9 cellular contexts compared by ENCODE assay signal in genomic region chr21:34129971-34130597, GRCh38. TPM values are rescaled to one million over a fixed set of nuclear protein-coding genes. Genes with fewer than 3 reads are reported as not detected.
DNase-seq lines count a peak whose midpoint lies in the region; FAIRE-seq and TF ChIP-seq lines count a peak whose summit lies in the region.
"Had no signal": no experiment of that assay in that cellular context is flagged by ENCODE, and none has a peak within 500 bp of the region (broad histone marks: within the 10 kb centered on the region; RNA-seq: fewer than 3 reads in every experiment).

No MANE protein-coding gene starts in this region.

- H3K4me3 Mint-ChIP-seq in T-helper 2 cell treated with Interferon-gamma antibody and Interleukin-4, amounts not matched to agents 5 μg/mL and 100 μg/mL, for 36 hours: peak overlapping the region; percentile 73

- H3K4me1 Mint-ChIP-seq in T-helper 2 cell treated with Interferon-gamma antibody and Interleukin-4, amounts not matched to agents 5 μg/mL and 100 μg/mL, for 36 hours (ENCODE audit: low read depth): peaks cover 62% of the 10 kb centered on the region

- peak overlapping the region; percentile 66 for H3K27ac ChIP-seq in rectal smooth muscle tissue (ENCODE audit: low read depth, low read length)
- H3K27ac ChIP-seq in Karpas-422 (ENCODE audit: low read length): no peak overlapping the region

- H3K36me3 ChIP-seq in rectal smooth muscle tissue (ENCODE audit: control insufficient read depth, insufficient read depth, low read length): no peaks in the 10 kb centered on the region
- H3K36me3 ChIP-seq in MG63: peaks cover 83% of the 10 kb centered on the region
- peaks cover 80% of the 10 kb centered on the region for H3K36me3 ChIP-seq in Karpas-422 (ENCODE audit: insufficient read depth, low read length)

- H3K4me1 ChIP-seq in rectal smooth muscle tissue (ENCODE audit: control insufficient read depth, insufficient read depth, low read length) (peaks cover 63% of the 10 kb centered on the region), Karpas-422 (ENCODE audit: low read length) (no peaks in the 10 kb centered on the region)

- H3K9me3 Mint-ChIP-seq in T-helper 2 cell treated with Interferon-gamma antibody and Interleukin-4, amounts not matched to agents 5 μg/mL and 100 μg/mL, for 36 hours: no peaks in the 10 kb centered on the region

- H3K27ac Mint-ChIP-seq in T-helper 2 cell treated with Interferon-gamma antibody and Interleukin-4, amounts not matched to agents 5 μg/mL and 100 μg/mL, for 36 hours: peak overlapping the region; percentile 84

- H3K9me2 ChIP-seq in Karpas-422 (replicated peaks; ENCODE audit: insufficient read depth, low read length): no peaks in the 10 kb centered on the region

- H3K36me3 Mint-ChIP-seq in T-helper 2 cell treated with Interferon-gamma antibody and Interleukin-4, amounts not matched to agents 5 μg/mL and 100 μg/mL, for 36 hours (ENCODE audit: low read depth): peaks cover 67% of the 10 kb centered on the region

- no peaks in the 10 kb centered on the region for H3K27me3 ChIP-seq in rectal smooth muscle tissue (ENCODE audit: control insufficient read depth, insufficient read depth, low read length)
- no peaks in the 10 kb centered on the region for H3K27me3 ChIP-seq in MG63
- H3K27me3 ChIP-seq in Karpas-422 (ENCODE audit: low read length): no peaks in the 10 kb centered on the region

- no peak overlapping the region for H2AFZ ChIP-seq in Karpas-422 (ENCODE audit: low read length)

- TF ChIP-seq CTCF in fibroblast of villous mesenchyme (IDR thresholded peaks at IDR 0.05; ENCODE audit: insufficient read depth, low read depth, low read length) (no peak), D721Med (IDR thresholded peaks at IDR 0.05; ENCODE audit: insufficient read depth, missing control alignments) (no peak)

- H3K4me3 ChIP-seq in fibroblast of villous mesenchyme (ENCODE audit: low read depth, low read length) (peak overlapping the region; percentile 26), rectal smooth muscle tissue (ENCODE audit: low read length) (no peak overlapping the region), MG63 (no peak overlapping the region), Karpas-422 (ENCODE audit: low read length) (no peak overlapping the region)

- DNase-seq in GM03348 (ENCODE audit: low spot score) (peak; percentile 40), fibroblast of villous mesenchyme (ENCODE audit: low read depth) (peak; percentile 83), mesenteric fat pad (ENCODE audit: low spot score) (no peak), MG63 (no peak), D721Med (ENCODE audit: insufficient read length, low spot score) (no peak), Karpas-422 (no peak)
- no peak for DNase-seq in T-helper 2 cell treated with Interferon-gamma antibody and Interleukin-4, amounts not matched to agents 5 μg/mL and 100 μg/mL, for 36 hours (ENCODE audit: low spot score)
- DNase-seq: cortex of kidney had no signal

- H3K9me3 ChIP-seq in MG63: no peaks in the 10 kb centered on the region
- no peaks in the 10 kb centered on the region for H3K9me3 ChIP-seq in Karpas-422 (ENCODE audit: low read length)

- no peak for FAIRE-seq in D721Med (lab: Jason Lieb, UNC)

- H3K9ac ChIP-seq in rectal smooth muscle tissue (ENCODE audit: low read length) (no peak overlapping the region), Karpas-422 (ENCODE audit: low read length) (no peak overlapping the region)

- H4K20me1 ChIP-seq in Karpas-422 (ENCODE audit: insufficient read depth, low read depth, low read length): no peaks in the 10 kb centered on the region

- no peaks in the 10 kb centered on the region for H3K27me3 Mint-ChIP-seq in T-helper 2 cell treated with Interferon-gamma antibody and Interleukin-4, amounts not matched to agents 5 μg/mL and 100 μg/mL, for 36 hours (ENCODE audit: low read depth)

- H3K4me2 ChIP-seq in Karpas-422 (ENCODE audit: low read depth, low read length, poor library complexity, severe bottlenecking): no peak overlapping the region

- H3K79me2 ChIP-seq in Karpas-422 (ENCODE audit: low read length): peaks cover 100% of the 10 kb centered on the region

RNA-seq across cellular contexts. Expression of gene MRPS6, which starts 56.7 kb away (rescaled TPM):
- total RNA-seq in fibroblast of villous mesenchyme (31.2 and 51.4 TPM in 2 replicates), mesenteric fat pad (69.3 TPM)
- total RNA-seq in MG63 (2014; rRNA removed; shearing (Covaris generic); ENCODE audit: low replicate concordance): 32.1 and 46.4 TPM in 2 replicates
- 28.4 and 56.8 TPM in 2 replicates for total RNA-seq in Karpas-422 (2014; rRNA removed; shearing (Covaris generic); ENCODE audit: low replicate concordance)

RNA-seq across cellular contexts. Expression of gene SLC5A3, which starts 56.7 kb away (rescaled TPM):
- 31.6 and 142 TPM in 2 replicates for total RNA-seq in fibroblast of villous mesenchyme
- total RNA-seq in mesenteric fat pad: 25.0 TPM
- 14.0 and 24.3 TPM in 2 replicates for total RNA-seq in MG63 (2014; rRNA removed; shearing (Covaris generic); ENCODE audit: low replicate concordance)
- 23.7 and 55.0 TPM in 2 replicates for total RNA-seq in Karpas-422 (2014; rRNA removed; shearing (Covaris generic); ENCODE audit: low replicate concordance)

Comparison
In these comparisons a context has a peak if more than half of its experiments do, and no peak if none do; other contexts are left out.
1. DNase-seq: peak in GM03348 (single experiment) and fibroblast of villous mesenchyme (single experiment); none in T-helper 2 cell treated with Interferon-gamma antibody and Interleukin-4, amounts not matched to agents 5 μg/mL and 100 μg/mL, for 36 hours (single experiment), mesenteric fat pad (single experiment), MG63 (single experiment), D721Med (single experiment) and Karpas-422 (single experiment).